38 cellular contexts compared by ENCODE assay signal in the genomic region with DNA sequence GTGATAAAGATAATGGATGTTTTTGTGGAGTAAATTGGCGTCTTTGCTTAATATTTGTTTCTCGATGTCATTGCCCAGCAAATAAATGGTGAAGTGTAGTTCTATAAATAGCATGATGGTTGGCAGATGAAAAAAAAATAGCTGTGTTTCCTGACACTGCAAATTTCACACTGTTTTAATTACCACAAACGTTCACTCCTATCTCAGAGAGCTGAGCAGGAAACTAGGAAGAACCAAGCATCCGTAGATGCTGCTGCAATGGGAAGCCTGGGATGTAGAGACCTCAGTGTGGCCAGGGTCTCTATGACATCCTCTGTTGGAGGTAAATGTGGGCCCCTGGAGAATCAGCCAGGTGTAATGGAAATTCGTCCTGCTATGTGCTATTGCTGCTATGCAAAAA.
"Had no signal": no experiment of that assay in that cellular context is flagged by ENCODE, and none has a peak within 500 bp of the region (broad histone marks: within the 10 kb centered on the region; RNA-seq: fewer than 3 reads in every experiment).

No MANE protein-coding gene starts in this region.

- H3K4me3 ChIP-seq: PC-9 had no signal

- H3K27me3 ChIP-seq: brain microvascular endothelial cell had no signal

- H3K27ac ChIP-seq: brain microvascular endothelial cell, PC-9, RWPE1, WERI-Rb-1 had no signal

- H2AFZ ChIP-seq: PC-9 had no signal

- H3K4me2 ChIP-seq: PC-9 had no signal

- FAIRE-seq: RCC 7860 had no signal

- DNase-seq: activated CD4-positive, alpha-beta memory T cell treated with anti-CD3 and anti-CD28 coated beads, Interleukin-2, amount 10 ng/mL, durations not matched to agents 7 days and 5 days; activated CD4-positive, alpha-beta T cell treated with anti-CD3 and anti-CD28 coated beads for 1 hour; activated CD4-positive, alpha-beta T cell treated with anti-CD3 and anti-CD28 coated beads for 48 hours; activated CD4-positive, CD25-positive, alpha-beta regulatory T cell; activated CD8-positive, alpha-beta memory T cell treated with anti-CD3 and anti-CD28 coated beads for 24 hours; activated CD8-positive, alpha-beta memory T cell treated with anti-CD3 and anti-CD28 coated beads, Interleukin-2, amount 10 ng/mL, durations not matched to agents 7 days and 5 days; activated effector memory CD4-positive, alpha-beta T cell treated with anti-CD3 and anti-CD28 coated beads, Interleukin-2, amount 50 U/mL, for 16 hours; activated naive CD4-positive, alpha-beta T cell; activated naive CD4-positive, alpha-beta T cell treated with anti-CD3 and anti-CD28 coated beads, Interleukin-2, amount 50 U/mL, for 16 hours; activated naive CD8-positive, alpha-beta T cell treated with anti-CD3 and anti-CD28 coated beads for 36 hours; activated T-cell treated with anti-CD3 and anti-CD28 coated beads, Interleukin-2, amount 50 U/mL, for 1 hour; activated T-cell treated with anti-CD3 and anti-CD28 coated beads, Interleukin-2, amount 50 U/mL, for 72 hours; amniotic stem cell; aorta; brain microvascular endothelial cell; central memory CD4-positive, alpha-beta T cell; Kasumi-1; KG1; MM.1S; MV-4-11; NCI-H1092; NCI-H1436 treated with DMSO at 0.1 percent for 48 hours; NCI-H1694 treated with DMSO at 0.1 percent for 48 hours; NCI-H2029; NCI-H345; NCI-H524 treated with DMSO at 0.1 percent for 48 hours; NK-92 treated with Interleukin-12 subunit alpha and Interleukin-12 subunit beta, amount 100 ng/mL, for 24 hours; PC-9; SIG-M5; SW 1271; T-helper 1 cell; T-helper 2 cell; T-helper 9 cell; WERI-Rb-1 had no signal

- H3K36me3 ChIP-seq: brain microvascular endothelial cell, WERI-Rb-1 had no signal

- ATAC-seq: activated CD8-positive, alpha-beta memory T cell treated with anti-CD3 and anti-CD28 coated beads, Interleukin-2, amount 10 ng/mL, durations not matched to agents 7 days and 5 days; activated T-cell treated with anti-CD3 and anti-CD28 coated beads, Interleukin-2, amount 50 U/mL, for 72 hours; activated T-helper 17 cell treated with anti-CD3 and anti-CD28 coated beads, Interleukin-2, amount 50 U/mL, for 72 hours; Right ventricle myocardium inferior had no signal
